In genomic region chr12:91894911-91895310, GRCh38 we compare ENCODE assay signal across 9 cellular contexts.
"Had no signal": no experiment of that assay in that cellular context is flagged by ENCODE, and none has a peak within 500 bp of the region (broad histone marks: within the 10 kb centered on the region; RNA-seq: fewer than 3 reads in every experiment).

No MANE protein-coding gene starts in this region.

- H3K27ac ChIP-seq: HL-60, KMS-11 had no signal

- H3K4me3 Mint-ChIP-seq: IgD-negative memory B cell had no signal

- H3K4me2 ChIP-seq: KMS-11 had no signal

- DNase-seq: IMR-90, Karpas-422, KBM-7, KG1 had no signal

- H3K27ac Mint-ChIP-seq: IgD-negative memory B cell had no signal

- H3K9ac ChIP-seq: KMS-11 had no signal

- FAIRE-seq: HepG2, HTR-8/SVneo had no signal

- ATAC-seq: HepG2 had no signal
